ENCODE assay signal across 23 cellular contexts in genomic region chr21:21196848-21197247, GRCh38.
"Had no signal": no experiment of that assay in that cellular context is flagged by ENCODE, and none has a peak within 500 bp of the region (broad histone marks: within the 10 kb centered on the region; RNA-seq: fewer than 3 reads in every experiment).

No MANE protein-coding gene starts in this region.

- H3K9me3 ChIP-seq: neutrophil, ovary, right atrium auricular region, testis, tibial nerve, upper lobe of right lung, vagina had no signal

- H3K36me3 ChIP-seq: neutrophil, ovary, right atrium auricular region, sigmoid colon, tibial nerve, upper lobe of right lung, vagina had no signal

- ATAC-seq: foreskin keratinocyte; left cardiac atrium; left ventricle myocardium superior; stimulated activated naive CD8-positive, alpha-beta T cell treated with anti-CD3 and anti-CD28 coated beads, Interleukin-15, amount 100 ng/mL, for 72 hours; upper lobe of right lung had no signal

- H3K4me1 ChIP-seq: right atrium auricular region, testis, upper lobe of right lung, vagina had no signal

- H3K27ac Mint-ChIP-seq: stimulated activated naive B cell treated with anti-CD40 and anti-IgM and Interleukin-4, amounts not matched to agents 10 μg/mL and 1 μg/mL and 100 μg/mL, for 72 hours; stimulated activated naive CD8-positive, alpha-beta T cell treated with anti-CD3 and anti-CD28 coated beads, Interleukin-15, amount 100 ng/mL, for 72 hours had no signal

- FAIRE-seq: endothelial cell of umbilical vein, kidney had no signal

- H3K27me3 ChIP-seq: foreskin keratinocyte, neutrophil, ovary, right atrium auricular region, sigmoid colon, testis, tibial nerve, upper lobe of right lung, vagina had no signal

- DNase-seq: dermis blood vessel endothelial cell; erythroblast; foreskin keratinocyte; kidney; left cardiac atrium; left ventricle myocardium superior; mesenchymal stem cell; midbrain; ovary; sigmoid colon; stimulated activated CD4-positive, alpha-beta T cell treated with anti-CD3 and anti-CD28 coated beads, Interleukin-2, amount 100 ng/mL, for 24 hours; stimulated activated CD4-positive, alpha-beta T cell treated with anti-CD3 and anti-CD28 coated beads, Interleukin-4, amount 100 ng/mL, for 4 hours; stimulated activated naive B cell treated with anti-CD40 and anti-IgM and Interleukin-4, amounts not matched to agents 10 μg/mL and 1 μg/mL and 100 μg/mL, for 72 hours; stimulated activated naive CD8-positive, alpha-beta T cell treated with anti-CD3 and anti-CD28 coated beads, Interleukin-15, amount 100 ng/mL, for 72 hours; testis; upper lobe of right lung had no signal

- H3K27me3 Mint-ChIP-seq: stimulated activated naive B cell treated with anti-CD40 and anti-IgM and Interleukin-4, amounts not matched to agents 10 μg/mL and 1 μg/mL and 100 μg/mL, for 72 hours had no signal

- H3K4me3 ChIP-seq: lung, ovary, right atrium auricular region, sigmoid colon, skin epidermis, testis, tibial nerve, upper lobe of right lung, vagina had no signal

- H3K4me3 Mint-ChIP-seq: stimulated activated naive B cell treated with anti-CD40 and anti-IgM and Interleukin-4, amounts not matched to agents 10 μg/mL and 1 μg/mL and 100 μg/mL, for 72 hours; stimulated activated naive CD8-positive, alpha-beta T cell treated with anti-CD3 and anti-CD28 coated beads, Interleukin-15, amount 100 ng/mL, for 72 hours had no signal

- H3K36me3 Mint-ChIP-seq: stimulated activated naive B cell treated with anti-CD40 and anti-IgM and Interleukin-4, amounts not matched to agents 10 μg/mL and 1 μg/mL and 100 μg/mL, for 72 hours had no signal

- H3K27ac ChIP-seq: foreskin keratinocyte, neutrophil, ovary, right atrium auricular region, sigmoid colon, skin epidermis, testis, tibial nerve, upper lobe of right lung, vagina had no signal

- H3K9me3 Mint-ChIP-seq: stimulated activated naive B cell treated with anti-CD40 and anti-IgM and Interleukin-4, amounts not matched to agents 10 μg/mL and 1 μg/mL and 100 μg/mL, for 72 hours; stimulated activated naive CD8-positive, alpha-beta T cell treated with anti-CD3 and anti-CD28 coated beads, Interleukin-15, amount 100 ng/mL, for 72 hours had no signal
